ENCODE assay signal across 8 cellular contexts in the genomic region with DNA sequence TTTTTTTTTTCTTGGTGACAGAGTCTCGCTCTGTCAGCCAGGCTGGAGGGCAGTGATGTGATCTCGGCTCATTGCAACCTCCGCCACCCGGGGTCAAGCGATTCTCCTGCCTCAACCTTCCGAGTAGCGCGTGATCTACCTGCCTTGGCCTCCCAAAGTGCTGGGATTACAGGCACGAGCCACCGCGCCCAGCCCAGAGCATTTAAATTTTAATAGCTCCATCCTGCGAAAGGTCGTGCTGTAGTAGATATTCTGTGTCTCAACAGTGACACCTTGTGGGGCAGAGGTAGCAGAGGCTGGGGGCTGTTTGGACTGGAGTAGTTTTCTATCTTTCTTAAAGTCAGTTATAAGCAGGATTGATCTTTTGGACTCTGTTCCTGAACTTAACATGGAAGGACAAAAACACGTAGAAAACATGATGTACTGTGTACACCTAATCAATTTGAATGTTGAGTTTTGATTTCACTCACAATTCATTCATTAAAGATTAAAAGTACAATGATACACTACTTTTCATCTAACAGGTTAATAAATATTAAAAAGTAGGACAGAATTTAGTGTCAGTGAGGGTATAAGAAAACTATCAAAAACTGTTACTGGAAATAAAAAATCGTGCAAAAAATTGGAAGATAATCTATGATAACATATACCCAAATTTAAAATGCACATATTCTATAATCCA. TPM values are rescaled to one million over a fixed set of nuclear protein-coding genes. Genes with fewer than 3 reads are reported as not detected.
DNase-seq lines count a peak whose midpoint lies in the region; ATAC-seq and TF ChIP-seq lines count a peak whose summit lies in the region.

No MANE protein-coding gene starts in this region.

- CTCF ChIA-PET in activated CD4-positive, alpha-beta T cell treated with anti-CD3 and anti-CD28 coated beads, Interleukin-2, amount 10 ng/mL, durations not matched to agents 7 days and 5 days (lab: Charles Lee): interaction anchor here (0.5 to 1.7 kb wide), 18 partner anchors 9 to 840 kb away, joined by 3 to 13 read pairs (median 4); a partner anchor contains a TSS

- no peaks in the 10 kb centered on the region for H3K36me3 Mint-ChIP-seq in activated CD4-positive, alpha-beta T cell treated with anti-CD3 and anti-CD28 coated beads, Interleukin-2, amount 10 ng/mL, durations not matched to agents 7 days and 5 days (ENCODE audit: low read depth)

- no peaks in the 10 kb centered on the region for H3K27me3 ChIP-seq in dorsolateral prefrontal cortex

- H3K4me3 Mint-ChIP-seq in activated CD4-positive, alpha-beta T cell treated with anti-CD3 and anti-CD28 coated beads, Interleukin-2, amount 10 ng/mL, durations not matched to agents 7 days and 5 days: no peak overlapping the region

- POLR2A ChIA-PET in activated CD4-positive, alpha-beta T cell treated with anti-CD3 and anti-CD28 coated beads, Interleukin-2, amount 10 ng/mL, durations not matched to agents 7 days and 5 days (lab: Charles Lee): interaction anchor here (0.6 kb wide), 1 partner anchor 584 kb away, joined by 3 read pairs; no protein-coding TSS in a partner anchor

- intact Hi-C loops in dorsolateral prefrontal cortex (cut with DNase I): loop anchor here (5.0 kb wide), 2 partner anchors 70 to 150 kb away; a partner anchor contains a TSS
- intact Hi-C loops in lower leg skin (cut with DNase I; ENCODE audit: low total_unique reads): loop anchor here (10.0 kb wide), 1 partner anchor 153 kb away; no protein-coding TSS in a partner anchor

- H3K27ac ChIP-seq in dorsolateral prefrontal cortex: no peak overlapping the region

- DNase-seq in AG10803 (ENCODE audit: low read depth): peak; percentile 71
- peak; percentile 9 for DNase-seq in NCI-H510A (lab: John Stamatoyannopoulos, UW)
- DNase-seq in activated CD4-positive, alpha-beta T cell treated with anti-CD3 and anti-CD28 coated beads, Interleukin-2, amount 10 ng/mL, durations not matched to agents 7 days and 5 days: peak; percentile 71
- peak in 8 of 10 donors; percentile 43 to 68 (median 56) for DNase-seq in dorsolateral prefrontal cortex
- peak; percentile 47 to 87 for DNase-seq in lower leg skin (ENCODE audit: low spot score in 2 of 2)
- DNase-seq in stimulated activated CD4-positive, alpha-beta T cell treated with anti-CD3 and anti-CD28 coated beads, TNF-alpha, amount 100 ng/mL, for 4 hours (ENCODE audit: low read depth in 3 of 3): peak; percentile 12 to 41 (median 17)

- ATAC-seq in GM18868 (IDR thresholded peaks at IDR 0.05; ENCODE audit: unreplicated experiment): peak; percentile 85
- ATAC-seq in HG03139 (IDR thresholded peaks at IDR 0.05; ENCODE audit: unreplicated experiment): peak; percentile 65

- 7 to 8% methylated on average over 15 of the region's 15 CpGs for WGBS in lower leg skin, 2 donors

- peak overlapping the region; percentile 55 for H3K4me3 ChIP-seq in AG10803 (ENCODE audit: low read length)
- H3K4me3 ChIP-seq in dorsolateral prefrontal cortex: peak overlapping the region; percentile 18 to 72 (median 52)
- no peak overlapping the region for H3K4me3 ChIP-seq in lower leg skin (ENCODE audit: low read depth, poor library complexity, severe bottlenecking)

- peaks cover 23% of the 10 kb centered on the region for H3K27me3 Mint-ChIP-seq in activated CD4-positive, alpha-beta T cell treated with anti-CD3 and anti-CD28 coated beads, Interleukin-2, amount 10 ng/mL, durations not matched to agents 7 days and 5 days

- TF ChIP-seq POLR2A in lower leg skin (IDR thresholded peaks at IDR 0.05): no peak

- H3K27ac Mint-ChIP-seq in activated CD4-positive, alpha-beta T cell treated with anti-CD3 and anti-CD28 coated beads, Interleukin-2, amount 10 ng/mL, durations not matched to agents 7 days and 5 days: no peak overlapping the region

- TF ChIP-seq CTCF in AG10803 (conservative IDR thresholded peaks at IDR 0.05; ENCODE audit: low read length): peak; percentile 92
- TF ChIP-seq CTCF in dorsolateral prefrontal cortex (IDR thresholded peaks at IDR 0.05 in 54 of 56, conservative IDR thresholded peaks at IDR 0.05 in 2 of 56; ENCODE audit: low read depth in 1 of 56, partially characterized antibody in 56 of 56): peak; percentile 35 to 89 (median 74)
- TF ChIP-seq CTCF in lower leg skin (IDR thresholded peaks at IDR 0.05): peak in 1 of 3 donors; percentile 50

- peaks cover 12% of the 10 kb centered on the region for H3K4me1 Mint-ChIP-seq in activated CD4-positive, alpha-beta T cell treated with anti-CD3 and anti-CD28 coated beads, Interleukin-2, amount 10 ng/mL, durations not matched to agents 7 days and 5 days

- H3K9me3 Mint-ChIP-seq in activated CD4-positive, alpha-beta T cell treated with anti-CD3 and anti-CD28 coated beads, Interleukin-2, amount 10 ng/mL, durations not matched to agents 7 days and 5 days: no peaks in the 10 kb centered on the region

RNA-seq across cellular contexts. Expression of a gene that starts 11.0 kb away (rescaled TPM):
- total RNA-seq in activated CD4-positive, alpha-beta T cell treated with anti-CD3 and anti-CD28 coated beads, Interleukin-2, amount 10 ng/mL, durations not matched to agents 7 days and 5 days: 100 to 1,000 TPM; 164 to 193 TPM
- total RNA-seq in dorsolateral prefrontal cortex (100 to 1,000 TPM; 129 to 240 (median 172) TPM), lower leg skin (100 to 1,000 TPM; 152 to 373 (median 269) TPM)

Comparison
In these comparisons a context has a peak if more than half of its experiments do, and no peak if none do; other contexts are left out.
1. DNase-seq: peak in every context shown above with its lines; median percentile 71 in AG10803; 71 in activated CD4-positive, alpha-beta T cell treated with anti-CD3 and anti-CD28 coated beads, Interleukin-2, amount 10 ng/mL, durations not matched to agents 7 days and 5 days; 67 in lower leg skin; 56 in dorsolateral prefrontal cortex; 17 in stimulated activated CD4-positive, alpha-beta T cell treated with anti-CD3 and anti-CD28 coated beads, TNF-alpha, amount 100 ng/mL, for 4 hours; 9 in NCI-H510A.